ENCODE assay signal across 1 cellular context in genomic region chr1:61337981-61338848, GRCh38.
TF ChIP-seq lines count a peak whose summit lies in the region.

No MANE protein-coding gene starts in this region.

TF ChIP-seq in HepG2, 621 proteins besides CTCF, POLR2A, EP300 and RAD21 (continued from another document and continues in another):
- TF ChIP-seq, protein P1, sequence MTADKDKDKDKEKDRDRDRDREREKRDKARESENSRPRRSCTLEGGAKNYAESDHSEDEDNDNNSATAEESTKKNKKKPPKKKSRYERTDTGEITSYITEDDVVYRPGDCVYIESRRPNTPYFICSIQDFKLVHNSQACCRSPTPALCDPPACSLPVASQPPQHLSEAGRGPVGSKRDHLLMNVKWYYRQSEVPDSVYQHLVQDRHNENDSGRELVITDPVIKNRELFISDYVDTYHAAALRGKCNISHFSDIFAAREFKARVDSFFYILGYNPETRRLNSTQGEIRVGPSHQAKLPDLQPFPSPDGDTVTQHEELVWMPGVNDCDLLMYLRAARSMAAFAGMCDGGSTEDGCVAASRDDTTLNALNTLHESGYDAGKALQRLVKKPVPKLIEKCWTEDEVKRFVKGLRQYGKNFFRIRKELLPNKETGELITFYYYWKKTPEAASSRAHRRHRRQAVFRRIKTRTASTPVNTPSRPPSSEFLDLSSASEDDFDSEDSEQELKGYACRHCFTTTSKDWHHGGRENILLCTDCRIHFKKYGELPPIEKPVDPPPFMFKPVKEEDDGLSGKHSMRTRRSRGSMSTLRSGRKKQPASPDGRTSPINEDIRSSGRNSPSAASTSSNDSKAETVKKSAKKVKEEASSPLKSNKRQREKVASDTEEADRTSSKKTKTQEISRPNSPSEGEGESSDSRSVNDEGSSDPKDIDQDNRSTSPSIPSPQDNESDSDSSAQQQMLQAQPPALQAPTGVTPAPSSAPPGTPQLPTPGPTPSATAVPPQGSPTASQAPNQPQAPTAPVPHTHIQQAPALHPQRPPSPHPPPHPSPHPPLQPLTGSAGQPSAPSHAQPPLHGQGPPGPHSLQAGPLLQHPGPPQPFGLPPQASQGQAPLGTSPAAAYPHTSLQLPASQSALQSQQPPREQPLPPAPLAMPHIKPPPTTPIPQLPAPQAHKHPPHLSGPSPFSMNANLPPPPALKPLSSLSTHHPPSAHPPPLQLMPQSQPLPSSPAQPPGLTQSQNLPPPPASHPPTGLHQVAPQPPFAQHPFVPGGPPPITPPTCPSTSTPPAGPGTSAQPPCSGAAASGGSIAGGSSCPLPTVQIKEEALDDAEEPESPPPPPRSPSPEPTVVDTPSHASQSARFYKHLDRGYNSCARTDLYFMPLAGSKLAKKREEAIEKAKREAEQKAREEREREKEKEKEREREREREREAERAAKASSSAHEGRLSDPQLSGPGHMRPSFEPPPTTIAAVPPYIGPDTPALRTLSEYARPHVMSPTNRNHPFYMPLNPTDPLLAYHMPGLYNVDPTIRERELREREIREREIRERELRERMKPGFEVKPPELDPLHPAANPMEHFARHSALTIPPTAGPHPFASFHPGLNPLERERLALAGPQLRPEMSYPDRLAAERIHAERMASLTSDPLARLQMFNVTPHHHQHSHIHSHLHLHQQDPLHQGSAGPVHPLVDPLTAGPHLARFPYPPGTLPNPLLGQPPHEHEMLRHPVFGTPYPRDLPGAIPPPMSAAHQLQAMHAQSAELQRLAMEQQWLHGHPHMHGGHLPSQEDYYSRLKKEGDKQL (CRISPR knock-in tag; IDR thresholded peaks at IDR 0.05; ENCODE audit: low read depth): no peak
- TF ChIP-seq NKX3-1 (CRISPR knock-in tag; IDR thresholded peaks at IDR 0.05) (no peak), ZNF572 (CRISPR knock-in tag; IDR thresholded peaks at IDR 0.05) (no peak), ZNF776 (CRISPR knock-in tag; IDR thresholded peaks at IDR 0.05) (no peak), MTF1 (CRISPR knock-in tag; IDR thresholded peaks at IDR 0.05) (no peak), UBTF (CRISPR knock-in tag; IDR thresholded peaks at IDR 0.05) (no peak; the same call in 1 of the 2 replicates), IKZF5 (CRISPR knock-in tag; IDR thresholded peaks at IDR 0.05) (peak; percentile 57; the same call in 1 of the 2 replicates), SMAD1 (CRISPR knock-in tag; IDR thresholded peaks at IDR 0.05; ENCODE audit: borderline replicate concordance, low read depth) (no peak), CENPX (CRISPR knock-in tag; IDR thresholded peaks at IDR 0.05) (no peak), DMTF1 (CRISPR knock-in tag; IDR thresholded peaks at IDR 0.05) (no peak), ZNF333 (CRISPR knock-in tag; IDR thresholded peaks at IDR 0.05; ENCODE audit: borderline replicate concordance) (no peak), ISX (CRISPR knock-in tag; conservative IDR thresholded peaks at IDR 0.05) (no peak), ZNF329 (CRISPR knock-in tag; IDR thresholded peaks at IDR 0.05; ENCODE audit: low read depth) (no peak), ATF7-NPFF (CRISPR knock-in tag; IDR thresholded peaks at IDR 0.05; ENCODE audit: low read depth) (no peak), ZNF225 (CRISPR knock-in tag; IDR thresholded peaks at IDR 0.05) (no peak), CHCHD3 (CRISPR knock-in tag; IDR thresholded peaks at IDR 0.05) (no peak), ZSCAN12 (CRISPR knock-in tag; IDR thresholded peaks at IDR 0.05) (no peak), FIP1L1 (IDR thresholded peaks at IDR 0.05; ENCODE audit: borderline replicate concordance, insufficient read depth, low read depth, low read length) (no peak), ZNF768 (CRISPR knock-in tag; IDR thresholded peaks at IDR 0.05) (no peak), ZZZ3 (CRISPR knock-in tag; IDR thresholded peaks at IDR 0.05; ENCODE audit: borderline replicate concordance) (no peak), TFE3 (CRISPR knock-in tag; IDR thresholded peaks at IDR 0.05) (no peak), E2F2 (CRISPR knock-in tag; IDR thresholded peaks at IDR 0.05; ENCODE audit: borderline replicate concordance) (no peak), ZSCAN25 (CRISPR knock-in tag; IDR thresholded peaks at IDR 0.05) (no peak), FLYWCH1 (CRISPR knock-in tag; IDR thresholded peaks at IDR 0.05) (no peak), NFRKB (IDR thresholded peaks at IDR 0.05) (no peak), MBD4 (IDR thresholded peaks at IDR 0.05; ENCODE audit: borderline replicate concordance, low read length) (peak; percentile 79; the same call in 1 of the 2 replicates), ZNF256 (CRISPR knock-in tag; conservative IDR thresholded peaks at IDR 0.05) (no peak)
- TF ChIP-seq, protein P2, sequence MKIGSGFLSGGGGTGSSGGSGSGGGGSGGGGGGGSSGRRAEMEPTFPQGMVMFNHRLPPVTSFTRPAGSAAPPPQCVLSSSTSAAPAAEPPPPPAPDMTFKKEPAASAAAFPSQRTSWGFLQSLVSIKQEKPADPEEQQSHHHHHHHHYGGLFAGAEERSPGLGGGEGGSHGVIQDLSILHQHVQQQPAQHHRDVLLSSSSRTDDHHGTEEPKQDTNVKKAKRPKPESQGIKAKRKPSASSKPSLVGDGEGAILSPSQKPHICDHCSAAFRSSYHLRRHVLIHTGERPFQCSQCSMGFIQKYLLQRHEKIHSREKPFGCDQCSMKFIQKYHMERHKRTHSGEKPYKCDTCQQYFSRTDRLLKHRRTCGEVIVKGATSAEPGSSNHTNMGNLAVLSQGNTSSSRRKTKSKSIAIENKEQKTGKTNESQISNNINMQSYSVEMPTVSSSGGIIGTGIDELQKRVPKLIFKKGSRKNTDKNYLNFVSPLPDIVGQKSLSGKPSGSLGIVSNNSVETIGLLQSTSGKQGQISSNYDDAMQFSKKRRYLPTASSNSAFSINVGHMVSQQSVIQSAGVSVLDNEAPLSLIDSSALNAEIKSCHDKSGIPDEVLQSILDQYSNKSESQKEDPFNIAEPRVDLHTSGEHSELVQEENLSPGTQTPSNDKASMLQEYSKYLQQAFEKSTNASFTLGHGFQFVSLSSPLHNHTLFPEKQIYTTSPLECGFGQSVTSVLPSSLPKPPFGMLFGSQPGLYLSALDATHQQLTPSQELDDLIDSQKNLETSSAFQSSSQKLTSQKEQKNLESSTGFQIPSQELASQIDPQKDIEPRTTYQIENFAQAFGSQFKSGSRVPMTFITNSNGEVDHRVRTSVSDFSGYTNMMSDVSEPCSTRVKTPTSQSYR (CRISPR knock-in tag; IDR thresholded peaks at IDR 0.05; ENCODE audit: borderline replicate concordance): no peak
- TF ChIP-seq, protein P3, sequence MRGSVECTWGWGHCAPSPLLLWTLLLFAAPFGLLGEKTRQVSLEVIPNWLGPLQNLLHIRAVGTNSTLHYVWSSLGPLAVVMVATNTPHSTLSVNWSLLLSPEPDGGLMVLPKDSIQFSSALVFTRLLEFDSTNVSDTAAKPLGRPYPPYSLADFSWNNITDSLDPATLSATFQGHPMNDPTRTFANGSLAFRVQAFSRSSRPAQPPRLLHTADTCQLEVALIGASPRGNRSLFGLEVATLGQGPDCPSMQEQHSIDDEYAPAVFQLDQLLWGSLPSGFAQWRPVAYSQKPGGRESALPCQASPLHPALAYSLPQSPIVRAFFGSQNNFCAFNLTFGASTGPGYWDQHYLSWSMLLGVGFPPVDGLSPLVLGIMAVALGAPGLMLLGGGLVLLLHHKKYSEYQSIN (CRISPR knock-in tag; IDR thresholded peaks at IDR 0.05; ENCODE audit: borderline replicate concordance): no peak
- TF ChIP-seq, protein P4, sequence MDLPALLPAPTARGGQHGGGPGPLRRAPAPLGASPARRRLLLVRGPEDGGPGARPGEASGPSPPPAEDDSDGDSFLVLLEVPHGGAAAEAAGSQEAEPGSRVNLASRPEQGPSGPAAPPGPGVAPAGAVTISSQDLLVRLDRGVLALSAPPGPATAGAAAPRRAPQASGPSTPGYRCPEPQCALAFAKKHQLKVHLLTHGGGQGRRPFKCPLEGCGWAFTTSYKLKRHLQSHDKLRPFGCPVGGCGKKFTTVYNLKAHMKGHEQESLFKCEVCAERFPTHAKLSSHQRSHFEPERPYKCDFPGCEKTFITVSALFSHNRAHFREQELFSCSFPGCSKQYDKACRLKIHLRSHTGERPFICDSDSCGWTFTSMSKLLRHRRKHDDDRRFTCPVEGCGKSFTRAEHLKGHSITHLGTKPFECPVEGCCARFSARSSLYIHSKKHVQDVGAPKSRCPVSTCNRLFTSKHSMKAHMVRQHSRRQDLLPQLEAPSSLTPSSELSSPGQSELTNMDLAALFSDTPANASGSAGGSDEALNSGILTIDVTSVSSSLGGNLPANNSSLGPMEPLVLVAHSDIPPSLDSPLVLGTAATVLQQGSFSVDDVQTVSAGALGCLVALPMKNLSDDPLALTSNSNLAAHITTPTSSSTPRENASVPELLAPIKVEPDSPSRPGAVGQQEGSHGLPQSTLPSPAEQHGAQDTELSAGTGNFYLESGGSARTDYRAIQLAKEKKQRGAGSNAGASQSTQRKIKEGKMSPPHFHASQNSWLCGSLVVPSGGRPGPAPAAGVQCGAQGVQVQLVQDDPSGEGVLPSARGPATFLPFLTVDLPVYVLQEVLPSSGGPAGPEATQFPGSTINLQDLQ (CRISPR knock-in tag; IDR thresholded peaks at IDR 0.05): no peak
- TF ChIP-seq, protein P5, sequence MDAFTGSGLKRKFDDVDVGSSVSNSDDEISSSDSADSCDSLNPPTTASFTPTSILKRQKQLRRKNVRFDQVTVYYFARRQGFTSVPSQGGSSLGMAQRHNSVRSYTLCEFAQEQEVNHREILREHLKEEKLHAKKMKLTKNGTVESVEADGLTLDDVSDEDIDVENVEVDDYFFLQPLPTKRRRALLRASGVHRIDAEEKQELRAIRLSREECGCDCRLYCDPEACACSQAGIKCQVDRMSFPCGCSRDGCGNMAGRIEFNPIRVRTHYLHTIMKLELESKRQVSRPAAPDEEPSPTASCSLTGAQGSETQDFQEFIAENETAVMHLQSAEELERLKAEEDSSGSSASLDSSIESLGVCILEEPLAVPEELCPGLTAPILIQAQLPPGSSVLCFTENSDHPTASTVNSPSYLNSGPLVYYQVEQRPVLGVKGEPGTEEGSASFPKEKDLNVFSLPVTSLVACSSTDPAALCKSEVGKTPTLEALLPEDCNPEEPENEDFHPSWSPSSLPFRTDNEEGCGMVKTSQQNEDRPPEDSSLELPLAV (CRISPR knock-in tag; conservative IDR thresholded peaks at IDR 0.05; ENCODE audit: low read depth): no peak
- TF ChIP-seq, protein P6, sequence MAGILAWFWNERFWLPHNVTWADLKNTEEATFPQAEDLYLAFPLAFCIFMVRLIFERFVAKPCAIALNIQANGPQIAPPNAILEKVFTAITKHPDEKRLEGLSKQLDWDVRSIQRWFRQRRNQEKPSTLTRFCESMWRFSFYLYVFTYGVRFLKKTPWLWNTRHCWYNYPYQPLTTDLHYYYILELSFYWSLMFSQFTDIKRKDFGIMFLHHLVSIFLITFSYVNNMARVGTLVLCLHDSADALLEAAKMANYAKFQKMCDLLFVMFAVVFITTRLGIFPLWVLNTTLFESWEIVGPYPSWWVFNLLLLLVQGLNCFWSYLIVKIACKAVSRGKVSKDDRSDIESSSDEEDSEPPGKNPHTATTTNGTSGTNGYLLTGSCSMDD (CRISPR knock-in tag; IDR thresholded peaks at IDR 0.05): no peak
